14 cellular contexts compared by ENCODE assay signal in genomic region chr9:93808115-93809029, GRCh38.
DNase-seq lines count a peak whose midpoint lies in the region; ATAC-seq and TF ChIP-seq lines count a peak whose summit lies in the region.
"Had no signal": no experiment of that assay in that cellular context is flagged by ENCODE, and none has a peak within 500 bp of the region (broad histone marks: within the 10 kb centered on the region; RNA-seq: fewer than 3 reads in every experiment).

No MANE protein-coding gene starts in this region.

- no peaks in the 10 kb centered on the region for H3K4me1 Mint-ChIP-seq in activated CD8-positive, alpha-beta memory T cell treated with anti-CD3 and anti-CD28 coated beads, Interleukin-2, amount 10 ng/mL, durations not matched to agents 7 days and 5 days
- no peaks in the 10 kb centered on the region for H3K4me1 Mint-ChIP-seq in stimulated activated naive B cell treated with anti-CD40 and anti-IgM and Interleukin-4, amounts not matched to agents 10 μg/mL and 1 μg/mL and 100 μg/mL, for 72 hours
- H3K4me1 Mint-ChIP-seq: IgD-negative memory B cell had no signal

- no peak for TF ChIP-seq POLR2A in esophagus muscularis mucosa (IDR thresholded peaks at IDR 0.05; ENCODE audit: low read depth)

- H3K9me3 ChIP-seq in esophagus muscularis mucosa: peaks cover 0 to 6% (median 0%) of the 10 kb centered on the region in 4 donors
- peaks cover 3% of the 10 kb centered on the region for H3K9me3 ChIP-seq in aorta (ENCODE audit: control insufficient read depth, low read length)
- H3K9me3 ChIP-seq: HAP-1 had no signal

- H3K4me3 Mint-ChIP-seq in activated CD8-positive, alpha-beta memory T cell treated with anti-CD3 and anti-CD28 coated beads, Interleukin-2, amount 10 ng/mL, durations not matched to agents 7 days and 5 days: no peak overlapping the region
- H3K4me3 Mint-ChIP-seq in stimulated activated naive B cell treated with anti-CD40 and anti-IgM and Interleukin-4, amounts not matched to agents 10 μg/mL and 1 μg/mL and 100 μg/mL, for 72 hours: no peak overlapping the region
- H3K4me3 Mint-ChIP-seq: IgD-negative memory B cell had no signal

- no peak for TF ChIP-seq CTCF in esophagus muscularis mucosa (IDR thresholded peaks at IDR 0.05)

- CTCF ChIA-PET in activated CD8-positive, alpha-beta memory T cell treated with anti-CD3 and anti-CD28 coated beads, Interleukin-2, amount 10 ng/mL, durations not matched to agents 7 days and 5 days (lab: Charles Lee): no interaction called here

- H3K27me3 ChIP-seq in H7 (ENCODE audit: control insufficient read depth, insufficient read depth, low read length) (no peaks in the 10 kb centered on the region), esophagus muscularis mucosa (peaks cover 0 to 33% (median 0%) of the 10 kb centered on the region in 4 donors), aorta (ENCODE audit: control insufficient read depth in 1 of 2, insufficient read depth in 2 of 2, low read length in 1 of 2) (no peaks in the 10 kb centered on the region)

- whole genome bisulfite sequencing in esophagus muscularis mucosa: 87% methylated on average over 10 of the region's 10 CpGs
- WGBS in aorta, 2 donors: 84 to 89% methylated on average over 10 of the region's 10 CpGs

- H3K27ac Mint-ChIP-seq in activated CD8-positive, alpha-beta memory T cell treated with anti-CD3 and anti-CD28 coated beads, Interleukin-2, amount 10 ng/mL, durations not matched to agents 7 days and 5 days: no peak overlapping the region
- no peak overlapping the region for H3K27ac Mint-ChIP-seq in stimulated activated naive B cell treated with anti-CD40 and anti-IgM and Interleukin-4, amounts not matched to agents 10 μg/mL and 1 μg/mL and 100 μg/mL, for 72 hours
- H3K27ac Mint-ChIP-seq: IgD-negative memory B cell had no signal

- DNase-seq in activated CD8-positive, alpha-beta memory T cell treated with anti-CD3 and anti-CD28 coated beads, Interleukin-2, amount 10 ng/mL, durations not matched to agents 7 days and 5 days: peak; percentile 26
- no peak for DNase-seq in activated CD8-positive, alpha-beta memory T cell treated with anti-CD3 and anti-CD28 coated beads for 24 hours
- DNase-seq in H7: peak; percentile 30
- DNase-seq in esophagus muscularis mucosa (ENCODE audit: extremely low spot score): peak; percentile 90
- DNase-seq in aorta: peak in 1 of 2 donors; percentile 47
- no peak for DNase-seq in stimulated activated naive B cell treated with anti-CD40 and anti-IgM and Interleukin-4, amounts not matched to agents 10 μg/mL and 1 μg/mL and 100 μg/mL, for 72 hours
- no peak for DNase-seq in NCI-H524 treated with DMSO at 0.1 percent for 48 hours (lab: John Stamatoyannopoulos, UW)
- DNase-seq: GF-D8, NCI-H2029, NCI-H2171, NCI-H446 had no signal

- peaks cover 7% of the 10 kb centered on the region for H3K27me3 Mint-ChIP-seq in activated CD8-positive, alpha-beta memory T cell treated with anti-CD3 and anti-CD28 coated beads, Interleukin-2, amount 10 ng/mL, durations not matched to agents 7 days and 5 days
- H3K27me3 Mint-ChIP-seq in stimulated activated naive B cell treated with anti-CD40 and anti-IgM and Interleukin-4, amounts not matched to agents 10 μg/mL and 1 μg/mL and 100 μg/mL, for 72 hours: peaks cover 7 to 26% of the 10 kb centered on the region in 2 donors

- no peaks in the 10 kb centered on the region for H3K4me1 ChIP-seq in esophagus muscularis mucosa
- no peaks in the 10 kb centered on the region for H3K4me1 ChIP-seq in aorta (ENCODE audit: control insufficient read depth in 1 of 2, insufficient read depth in 2 of 2, low read length in 2 of 2)
- H3K4me1 ChIP-seq: HAP-1 had no signal

- H3K27ac ChIP-seq in esophagus muscularis mucosa (replicated peaks in 1 of 4) (no peak overlapping the region), aorta (ENCODE audit: low read depth in 1 of 2, low read length in 2 of 2) (no peak overlapping the region)
- H3K27ac ChIP-seq: C4-2B had no signal

- H3K4me3 ChIP-seq in H7 (ENCODE audit: insufficient read depth, low read depth, low read length): no peak overlapping the region
- H3K4me3 ChIP-seq in esophagus muscularis mucosa: no peak overlapping the region
- H3K4me3 ChIP-seq in aorta (ENCODE audit: low read length in 2 of 2): no peak overlapping the region
- H3K4me3 ChIP-seq: HAP-1 had no signal

- no peak for TF ChIP-seq EP300 in esophagus muscularis mucosa (IDR thresholded peaks at IDR 0.05)

- no peak for ATAC-seq in activated CD8-positive, alpha-beta memory T cell treated with anti-CD3 and anti-CD28 coated beads, Interleukin-2, amount 10 ng/mL, durations not matched to agents 7 days and 5 days
- ATAC-seq in aorta (ENCODE audit: low FRiP score): peak; percentile 15
- ATAC-seq in stimulated activated naive B cell treated with anti-CD40 and anti-IgM and Interleukin-4, amounts not matched to agents 10 μg/mL and 1 μg/mL and 100 μg/mL, for 72 hours (replicated peaks): no peak

- H3K36me3 ChIP-seq in H7 (replicated peaks; ENCODE audit: control insufficient read depth, insufficient read depth, low read length): no peaks in the 10 kb centered on the region
- no peaks in the 10 kb centered on the region for H3K36me3 ChIP-seq in esophagus muscularis mucosa
- H3K36me3 ChIP-seq in aorta (ENCODE audit: control insufficient read depth in 1 of 2, insufficient read depth in 2 of 2, low read length in 1 of 2): no peaks in the 10 kb centered on the region
- H3K36me3 ChIP-seq: HAP-1 had no signal

- H3K9me3 Mint-ChIP-seq in activated CD8-positive, alpha-beta memory T cell treated with anti-CD3 and anti-CD28 coated beads, Interleukin-2, amount 10 ng/mL, durations not matched to agents 7 days and 5 days (ENCODE audit: low read depth): no peaks in the 10 kb centered on the region
- H3K9me3 Mint-ChIP-seq in stimulated activated naive B cell treated with anti-CD40 and anti-IgM and Interleukin-4, amounts not matched to agents 10 μg/mL and 1 μg/mL and 100 μg/mL, for 72 hours: peaks cover 10 to 13% of the 10 kb centered on the region in 2 donors

- intact Hi-C loops in esophagus muscularis mucosa (cut with DNase I): no loop called here
- intact Hi-C loops in aorta (cut with DNase I): no loop called here

- H3K36me3 Mint-ChIP-seq in activated CD8-positive, alpha-beta memory T cell treated with anti-CD3 and anti-CD28 coated beads, Interleukin-2, amount 10 ng/mL, durations not matched to agents 7 days and 5 days: no peaks in the 10 kb centered on the region
- H3K36me3 Mint-ChIP-seq in stimulated activated naive B cell treated with anti-CD40 and anti-IgM and Interleukin-4, amounts not matched to agents 10 μg/mL and 1 μg/mL and 100 μg/mL, for 72 hours: no peaks in the 10 kb centered on the region
- H3K36me3 Mint-ChIP-seq: IgD-negative memory B cell had no signal

Comparison
In these comparisons a context has a peak if more than half of its experiments do, and no peak if none do; other contexts are left out.
1. DNase-seq: peak in activated CD8-positive, alpha-beta memory T cell treated with anti-CD3 and anti-CD28 coated beads, Interleukin-2, amount 10 ng/mL, durations not matched to agents 7 days and 5 days (single experiment), H7 (single experiment) and esophagus muscularis mucosa (single experiment); none in activated CD8-positive, alpha-beta memory T cell treated with anti-CD3 and anti-CD28 coated beads for 24 hours (single experiment), stimulated activated naive B cell treated with anti-CD40 and anti-IgM and Interleukin-4, amounts not matched to agents 10 μg/mL and 1 μg/mL and 100 μg/mL, for 72 hours (single experiment) and NCI-H524 treated with DMSO at 0.1 percent for 48 hours (single experiment).